ENCODE assay signal across 13 cellular contexts in genomic region chr9:19124430-19124793, GRCh38. TPM values are rescaled to one million over a fixed set of nuclear protein-coding genes. Genes with fewer than 3 reads are reported as not detected.
DNase-seq lines count a peak whose midpoint lies in the region; ATAC-seq and TF ChIP-seq lines count a peak whose summit lies in the region.
"Had no signal": no experiment of that assay in that cellular context is flagged by ENCODE, and none has a peak within 500 bp of the region (broad histone marks: within the 10 kb centered on the region; RNA-seq: fewer than 3 reads in every experiment).

No MANE protein-coding gene starts in this region.

- POLR2A ChIA-PET in T-cell (lab: Charles Lee) = interaction anchor here in 1 of 2 donors (0.6 kb wide), 1 partner anchor 253 kb away, joined by 3 read pairs; no protein-coding TSS in a partner anchor
- POLR2A ChIA-PET in GM10248 (lab: Yijun Ruan, JAX) = interaction anchor here (0.5 kb wide), 1 partner anchor 17 kb away, joined by 3 read pairs; no protein-coding TSS in a partner anchor

- CTCF ChIA-PET in T-cell (lab: Charles Lee) (interaction anchor here (0.5 to 0.8 kb wide), 2 partner anchors 21 to 76 kb away, joined by 3 to 13 read pairs; partner anchors contain the start of gene RRAGA (in 1 of the 2)), GM10248 (lab: Yijun Ruan, JAX) (interaction anchor here (1.3 to 1.9 kb wide), 4 partner anchors 11 to 76 kb away, joined by 3 to 6 read pairs (median 4); partner anchors contain the start of gene RRAGA)

- H3K9ac ChIP-seq in DND-41 (ENCODE audit: low read depth, low read length) = 0 out of 2 replicates have a peak overlapping the region, but pooled peaks have one; percentile 9

- no peak for DNase-seq in DND-41
- no peak for DNase-seq in T-cell
- no peak for DNase-seq in osteocyte (ENCODE audit: extremely low spot score, unreplicated experiment)
- no peak for DNase-seq in GM10248 (ENCODE audit: extremely low spot score)
- no peak for DNase-seq in LoVo (ENCODE audit: low spot score)
- DNase-seq: activated CD4-positive, alpha-beta T cell treated with anti-CD3 and anti-CD28 coated beads for 48 hours; DMS153; naive B cell; NCI-H187 treated with DMSO at 0.1 percent for 48 hours; PC-9 had no signal

- H3K4me2 ChIP-seq in DND-41 (ENCODE audit: insufficient read depth, low read length) = peak overlapping the region; percentile 94; the same call in 1 of the 2 replicates
- H3K4me2 ChIP-seq: PC-9 had no signal

- H3K27ac Mint-ChIP-seq in T-cell (peak overlapping the region; percentile 80 to 96), osteocyte (ENCODE audit: unreplicated experiment) (peak overlapping the region; percentile 18)

- H3K4me1 ChIP-seq in DND-41 (ENCODE audit: insufficient read depth, low read length) (peaks cover 47% of the 10 kb centered on the region), esophagus (ENCODE audit: control insufficient read depth in 2 of 2, insufficient read depth in 2 of 2, low read length in 1 of 2) (peaks cover 0 to 3% of the 10 kb centered on the region in 2 donors)

- H3K9me3 ChIP-seq in DND-41 (ENCODE audit: insufficient read depth, low read length, severe bottlenecking) (no peaks in the 10 kb centered on the region), esophagus (ENCODE audit: control insufficient read depth in 2 of 2, insufficient read depth in 1 of 2, low read depth in 1 of 2, low read length in 1 of 2) (no peaks in the 10 kb centered on the region)

- TF ChIP-seq CTCF in DND-41 (IDR thresholded peaks at IDR 0.05; ENCODE audit: borderline replicate concordance, extremely low read depth, low read length, poor library complexity, severe bottlenecking) (no peak), osteocyte (IDR thresholded peaks at IDR 0.05) (no peak), GM10248 (IDR thresholded peaks at IDR 0.05; ENCODE audit: control extremely low read depth, extremely low read depth, low read depth, missing control alignments) (no peak)

- H3K4me1 Mint-ChIP-seq in T-cell = peaks cover 59 to 64% (median 59%) of the 10 kb centered on the region in 3 donors
- H3K4me1 Mint-ChIP-seq in osteocyte (ENCODE audit: unreplicated experiment) = peaks cover 36% of the 10 kb centered on the region

- H3K27ac ChIP-seq in DND-41 (ENCODE audit: low read length) (0 out of 2 replicates have a peak overlapping the region, but pooled peaks have one; percentile 35), esophagus (ENCODE audit: low read depth in 2 of 2, low read length in 1 of 2) (peak overlapping the region; percentile 12 to 64)
- H3K27ac ChIP-seq: PC-9 had no signal

- no peaks in the 10 kb centered on the region for H3K27me3 ChIP-seq in DND-41 (ENCODE audit: insufficient read depth, low read length, poor library complexity)
- H3K27me3 ChIP-seq in esophagus (ENCODE audit: control insufficient read depth in 1 of 2, insufficient read depth in 2 of 2, low read length in 2 of 2) = no peaks in the 10 kb centered on the region

- H3K36me3 ChIP-seq in DND-41 (ENCODE audit: insufficient read depth, low read length) = peaks cover 51% of the 10 kb centered on the region
- peaks cover 3 to 15% of the 10 kb centered on the region in 2 donors for H3K36me3 ChIP-seq in esophagus (ENCODE audit: control insufficient read depth in 2 of 2, insufficient read depth in 2 of 2, low read length in 1 of 2)

- H3K4me3 ChIP-seq in DND-41 (ENCODE audit: low read depth in 1 of 2, low read length in 2 of 2) = no peak overlapping the region
- H3K4me3 ChIP-seq in esophagus (ENCODE audit: low read depth in 1 of 2, low read length in 2 of 2) = no peak overlapping the region
- H3K4me3 ChIP-seq: PC-9 had no signal

- H3K79me2 ChIP-seq in DND-41 (ENCODE audit: insufficient read depth, low read length) = peaks cover 17% of the 10 kb centered on the region

- no peak for TF ChIP-seq POLR2A in GM18505 (IDR thresholded peaks at IDR 0.05; ENCODE audit: borderline replicate concordance, extremely low read depth, insufficient read depth, insufficient read length)

- ATAC-seq in DND-41 (ENCODE audit: insufficient read depth, low read depth) (no peak), T-cell (replicated peaks in 1 of 4) (no peak), GM18505 (IDR thresholded peaks at IDR 0.05; ENCODE audit: unreplicated experiment) (no peak), HG02840 (IDR thresholded peaks at IDR 0.05; ENCODE audit: low FRiP score, unreplicated experiment) (no peak)

- H3K27me3 Mint-ChIP-seq in T-cell = no peaks in the 10 kb centered on the region
- no peaks in the 10 kb centered on the region for H3K27me3 Mint-ChIP-seq in osteocyte (ENCODE audit: unreplicated experiment)

- H3K36me3 Mint-ChIP-seq in T-cell (peaks cover 31% of the 10 kb centered on the region), osteocyte (ENCODE audit: unreplicated experiment) (peaks cover 27% of the 10 kb centered on the region)

- H2AFZ ChIP-seq in DND-41 (ENCODE audit: low read depth, low read length) = no peak overlapping the region
- H2AFZ ChIP-seq: PC-9 had no signal

- no peaks in the 10 kb centered on the region for H4K20me1 ChIP-seq in DND-41 (ENCODE audit: insufficient read depth, low read length)

- H3K9me3 Mint-ChIP-seq in T-cell (no peaks in the 10 kb centered on the region), osteocyte (ENCODE audit: unreplicated experiment) (no peaks in the 10 kb centered on the region)
- H3K9me3 Mint-ChIP-seq: naive B cell had no signal

- H3K4me3 Mint-ChIP-seq in T-cell = peak overlapping the region; percentile 55 to 84 (median 63)
- no peak overlapping the region for H3K4me3 Mint-ChIP-seq in osteocyte (ENCODE audit: unreplicated experiment)

RNA-seq across cellular contexts. Expression of gene PLIN2, which starts 2.9 kb away (rescaled TPM):
- total RNA-seq in T-cell = 10 to 100 TPM; 15.6 to 47.3 (median 38.7) TPM
- 10 to 100 TPM in 1 of 2 donors, 1 to 10 TPM in 1; 8.6 to 14.7 TPM for polyA plus RNA-seq in esophagus
- total RNA-seq in osteocyte = 47.0 and 48.5 TPM in 2 replicates

RNA-seq across cellular contexts. Expression of gene HAUS6, which starts 21.7 kb away (rescaled TPM):
- total RNA-seq in T-cell (10 to 100 TPM in 4 of 5 donors, 1 to 10 TPM in 1; 8.7 to 17.0 (median 15.1) TPM), osteocyte (8.6 and 9.5 TPM in 2 replicates)
- 1 to 10 TPM; 2.7 TPM for polyA plus RNA-seq in esophagus
